ENCODE assay signal across 8 cellular contexts in the genomic region with DNA sequence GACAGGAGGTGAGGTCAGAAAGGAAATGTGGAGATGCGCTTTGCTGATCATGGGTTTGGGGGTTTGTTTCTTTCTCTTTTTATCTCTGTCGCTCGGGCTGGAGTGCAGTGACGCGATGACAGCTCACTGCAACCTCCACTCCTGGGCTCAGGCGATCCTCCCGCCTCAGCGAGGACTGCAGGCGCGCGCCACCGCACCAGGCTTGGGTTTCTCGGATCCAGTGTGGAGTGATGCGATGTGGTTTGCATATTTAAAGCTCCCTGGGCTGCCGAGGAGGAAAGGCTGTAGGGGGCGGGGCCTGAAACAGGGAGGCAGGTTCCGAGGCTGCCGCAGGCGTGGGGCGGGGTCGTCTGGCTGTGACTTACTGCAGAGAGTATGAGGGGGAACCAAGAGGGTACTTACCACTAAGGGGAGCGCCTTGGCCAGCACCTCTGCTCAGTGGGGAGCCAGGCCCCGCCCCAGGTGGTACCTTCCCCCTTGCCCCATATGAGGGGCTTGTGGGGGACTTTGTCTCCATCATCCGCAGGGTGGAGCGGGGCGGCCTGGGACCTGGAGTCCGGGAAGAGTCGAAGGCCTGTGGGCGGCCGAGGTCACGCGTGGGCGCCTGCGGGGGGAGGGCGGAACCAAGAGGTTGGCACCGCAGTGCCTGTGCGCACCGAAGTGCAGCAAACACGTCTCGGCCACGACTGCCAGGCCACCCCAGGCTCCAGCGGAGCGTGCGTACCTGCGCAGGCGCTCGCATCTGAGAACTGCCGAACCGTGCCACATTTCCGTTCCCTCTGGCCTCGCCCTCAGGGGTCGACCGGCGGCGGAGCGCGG. TPM values are rescaled to one million over a fixed set of nuclear protein-coding genes. Genes with fewer than 3 reads are reported as not detected.
DNase-seq lines count a peak whose midpoint lies in the region; ATAC-seq and TF ChIP-seq lines count a peak whose summit lies in the region.

No MANE protein-coding gene starts in this region.

- no peaks in the 10 kb centered on the region for H3K9me3 Mint-ChIP-seq in neural crest cell

- H3K27ac ChIP-seq in 22Rv1 (peak overlapping the region; percentile 42), coronary artery (no peak overlapping the region)

- no peak overlapping the region for H3K4me3 Mint-ChIP-seq in neural crest cell

- peak in 4 of 5 donors; percentile 31 to 60 (median 40) for DNase-seq in T-helper 1 cell
- no peak for DNase-seq in coronary artery (ENCODE audit: low spot score)
- DNase-seq in neural crest cell (ENCODE audit: low read depth, low spot score): peak; percentile 43
- no peak for DNase-seq in NCI-H446 treated with DMSO at 0.1 percent for 48 hours (lab: John Stamatoyannopoulos, UW)
- no peak for DNase-seq in SKM-1 treated with dmso at 0.1 percent for 144 hours (lab: John Stamatoyannopoulos, UW; ENCODE audit: unreplicated experiment)

- H3K4me3 ChIP-seq in coronary artery: peak overlapping the region; percentile 46

- ATAC-seq in GM21526 (IDR thresholded peaks at IDR 0.05; ENCODE audit: low FRiP score, unreplicated experiment) (peak; percentile 51), GM18520 (IDR thresholded peaks at IDR 0.05; ENCODE audit: unreplicated experiment) (no peak)

- TF ChIP-seq CTCF in 22Rv1 (IDR thresholded peaks at IDR 0.05): no peak
- no peak for TF ChIP-seq CTCF in coronary artery (IDR thresholded peaks at IDR 0.05)
- TF ChIP-seq CTCF in neural crest cell (conservative IDR thresholded peaks at IDR 0.05): no peak

- H3K36me3 Mint-ChIP-seq in neural crest cell (ENCODE audit: low read depth): no peaks in the 10 kb centered on the region

- H3K27me3 Mint-ChIP-seq in neural crest cell (ENCODE audit: low read depth): peaks cover 13% of the 10 kb centered on the region

- no peak overlapping the region for H3K27ac Mint-ChIP-seq in neural crest cell (ENCODE audit: unreplicated experiment)

- peaks cover 45% of the 10 kb centered on the region for H3K4me1 Mint-ChIP-seq in neural crest cell

RNA-seq across cellular contexts. Expression of gene BAK1, which starts 12.7 kb away (rescaled TPM):
- total RNA-seq in neural crest cell: 29.9 and 32.9 TPM in 2 replicates

RNA-seq across cellular contexts. Expression of gene ITPR3, which starts 28.3 kb away (rescaled TPM):
- total RNA-seq in neural crest cell: 16.0 TPM in 2 replicates

Comparison
In these comparisons a context has a peak if more than half of its experiments do, and no peak if none do; other contexts are left out.
1. DNase-seq: peak in T-helper 1 cell (4 of 5) and neural crest cell (single experiment); none in coronary artery (single experiment), NCI-H446 treated with DMSO at 0.1 percent for 48 hours (single experiment) and SKM-1 treated with dmso at 0.1 percent for 144 hours (single experiment).